ENCODE assay signal across 1 cellular context in genomic region chr12:57089259-57090245, GRCh38.
TF ChIP-seq lines count a peak whose summit lies in the region.

No MANE protein-coding gene starts in this region.

TF ChIP-seq in HepG2, 621 proteins besides CTCF, POLR2A, EP300 and RAD21 (continued from another document and continues in another):
- TF ChIP-seq PRDM15 (CRISPR knock-in tag; IDR thresholded peaks at IDR 0.05) (no peak), TBX2 (CRISPR knock-in tag; IDR thresholded peaks at IDR 0.05; ENCODE audit: borderline replicate concordance) (peak; percentile 24; the same call in 1 of the 2 replicates), ZNF251 (CRISPR knock-in tag; IDR thresholded peaks at IDR 0.05) (no peak), HCFC1 (IDR thresholded peaks at IDR 0.05; ENCODE audit: low read depth, low read length) (no peak), NR2C2 (CRISPR knock-in tag; IDR thresholded peaks at IDR 0.05; ENCODE audit: borderline replicate concordance) (no peak), NFYB (CRISPR knock-in tag; IDR thresholded peaks at IDR 0.05) (no peak), CAMTA2 (CRISPR knock-in tag; IDR thresholded peaks at IDR 0.05; ENCODE audit: borderline replicate concordance) (no peak), ZNF205 (CRISPR knock-in tag; IDR thresholded peaks at IDR 0.05) (no peak), FOXK2 (IDR thresholded peaks at IDR 0.05) (no peak), ZNF18 (CRISPR knock-in tag; IDR thresholded peaks at IDR 0.05; ENCODE audit: insufficient replicate concordance) (no peak), HNF4A (CRISPR knock-in tag; IDR thresholded peaks at IDR 0.05) (peak; percentile 38), MBD4 (IDR thresholded peaks at IDR 0.05; ENCODE audit: borderline replicate concordance, low read length) (no peak), AHDC1 (CRISPR knock-in tag; IDR thresholded peaks at IDR 0.05; ENCODE audit: borderline replicate concordance) (no peak), KDM3A (CRISPR knock-in tag; IDR thresholded peaks at IDR 0.05; ENCODE audit: low read depth) (no peak), ZSCAN9 (CRISPR knock-in tag; IDR thresholded peaks at IDR 0.05; ENCODE audit: borderline replicate concordance) (no peak), SATB2 (CRISPR knock-in tag; IDR thresholded peaks at IDR 0.05) (no peak), CHD4 (IDR thresholded peaks at IDR 0.05; ENCODE audit: borderline replicate concordance, low read length) (no peak), ATM (IDR thresholded peaks at IDR 0.05; ENCODE audit: borderline replicate concordance) (no peak), ATF1 (CRISPR knock-in tag; IDR thresholded peaks at IDR 0.05) (no peak), RARA (CRISPR knock-in tag; IDR thresholded peaks at IDR 0.05) (peak; percentile 8; the same call in 1 of the 2 replicates), SALL1 (CRISPR knock-in tag; IDR thresholded peaks at IDR 0.05) (no peak), NR0B2 (CRISPR knock-in tag; IDR thresholded peaks at IDR 0.05) (no peak), BCL3 (CRISPR knock-in tag; IDR thresholded peaks at IDR 0.05) (no peak), WIZ (CRISPR knock-in tag; IDR thresholded peaks at IDR 0.05) (no peak), SRSF9 (IDR thresholded peaks at IDR 0.05; ENCODE audit: borderline replicate concordance, insufficient read depth, low read depth, low read length, poor library complexity, severe bottlenecking) (no peak), ZFY (CRISPR knock-in tag; IDR thresholded peaks at IDR 0.05) (peak; percentile 52), PAX8 (CRISPR knock-in tag; IDR thresholded peaks at IDR 0.05; ENCODE audit: borderline replicate concordance) (no peak), PHF21A (CRISPR knock-in tag; IDR thresholded peaks at IDR 0.05) (no peak), ZSCAN20 (CRISPR knock-in tag; IDR thresholded peaks at IDR 0.05; ENCODE audit: borderline replicate concordance) (no peak), BCL6 (CRISPR knock-in tag; IDR thresholded peaks at IDR 0.05) (no peak), ASH2L (IDR thresholded peaks at IDR 0.05; ENCODE audit: insufficient read length, low read depth, low read length) (no peak), ZNF343 (CRISPR knock-in tag; IDR thresholded peaks at IDR 0.05) (no peak), ZSCAN25 (CRISPR knock-in tag; IDR thresholded peaks at IDR 0.05) (no peak)
- TF ChIP-seq, protein P1, sequence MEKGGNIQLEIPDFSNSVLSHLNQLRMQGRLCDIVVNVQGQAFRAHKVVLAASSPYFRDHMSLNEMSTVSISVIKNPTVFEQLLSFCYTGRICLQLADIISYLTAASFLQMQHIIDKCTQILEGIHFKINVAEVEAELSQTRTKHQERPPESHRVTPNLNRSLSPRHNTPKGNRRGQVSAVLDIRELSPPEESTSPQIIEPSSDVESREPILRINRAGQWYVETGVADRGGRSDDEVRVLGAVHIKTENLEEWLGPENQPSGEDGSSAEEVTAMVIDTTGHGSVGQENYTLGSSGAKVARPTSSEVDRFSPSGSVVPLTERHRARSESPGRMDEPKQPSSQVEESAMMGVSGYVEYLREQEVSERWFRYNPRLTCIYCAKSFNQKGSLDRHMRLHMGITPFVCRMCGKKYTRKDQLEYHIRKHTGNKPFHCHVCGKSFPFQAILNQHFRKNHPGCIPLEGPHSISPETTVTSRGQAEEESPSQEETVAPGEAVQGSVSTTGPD (CRISPR knock-in tag; IDR thresholded peaks at IDR 0.05) = no peak
- TF ChIP-seq, protein P2, sequence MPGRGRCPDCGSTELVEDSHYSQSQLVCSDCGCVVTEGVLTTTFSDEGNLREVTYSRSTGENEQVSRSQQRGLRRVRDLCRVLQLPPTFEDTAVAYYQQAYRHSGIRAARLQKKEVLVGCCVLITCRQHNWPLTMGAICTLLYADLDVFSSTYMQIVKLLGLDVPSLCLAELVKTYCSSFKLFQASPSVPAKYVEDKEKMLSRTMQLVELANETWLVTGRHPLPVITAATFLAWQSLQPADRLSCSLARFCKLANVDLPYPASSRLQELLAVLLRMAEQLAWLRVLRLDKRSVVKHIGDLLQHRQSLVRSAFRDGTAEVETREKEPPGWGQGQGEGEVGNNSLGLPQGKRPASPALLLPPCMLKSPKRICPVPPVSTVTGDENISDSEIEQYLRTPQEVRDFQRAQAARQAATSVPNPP (CRISPR knock-in tag; IDR thresholded peaks at IDR 0.05) = no peak
- TF ChIP-seq, protein P3, sequence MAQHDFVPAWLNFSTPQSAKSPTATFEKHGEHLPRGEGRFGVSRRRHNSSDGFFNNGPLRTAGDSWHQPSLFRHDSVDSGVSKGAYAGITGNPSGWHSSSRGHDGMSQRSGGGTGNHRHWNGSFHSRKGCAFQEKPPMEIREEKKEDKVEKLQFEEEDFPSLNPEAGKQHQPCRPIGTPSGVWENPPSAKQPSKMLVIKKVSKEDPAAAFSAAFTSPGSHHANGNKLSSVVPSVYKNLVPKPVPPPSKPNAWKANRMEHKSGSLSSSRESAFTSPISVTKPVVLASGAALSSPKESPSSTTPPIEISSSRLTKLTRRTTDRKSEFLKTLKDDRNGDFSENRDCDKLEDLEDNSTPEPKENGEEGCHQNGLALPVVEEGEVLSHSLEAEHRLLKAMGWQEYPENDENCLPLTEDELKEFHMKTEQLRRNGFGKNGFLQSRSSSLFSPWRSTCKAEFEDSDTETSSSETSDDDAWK (CRISPR knock-in tag; IDR thresholded peaks at IDR 0.05) = no peak
- TF ChIP-seq, protein P4, sequence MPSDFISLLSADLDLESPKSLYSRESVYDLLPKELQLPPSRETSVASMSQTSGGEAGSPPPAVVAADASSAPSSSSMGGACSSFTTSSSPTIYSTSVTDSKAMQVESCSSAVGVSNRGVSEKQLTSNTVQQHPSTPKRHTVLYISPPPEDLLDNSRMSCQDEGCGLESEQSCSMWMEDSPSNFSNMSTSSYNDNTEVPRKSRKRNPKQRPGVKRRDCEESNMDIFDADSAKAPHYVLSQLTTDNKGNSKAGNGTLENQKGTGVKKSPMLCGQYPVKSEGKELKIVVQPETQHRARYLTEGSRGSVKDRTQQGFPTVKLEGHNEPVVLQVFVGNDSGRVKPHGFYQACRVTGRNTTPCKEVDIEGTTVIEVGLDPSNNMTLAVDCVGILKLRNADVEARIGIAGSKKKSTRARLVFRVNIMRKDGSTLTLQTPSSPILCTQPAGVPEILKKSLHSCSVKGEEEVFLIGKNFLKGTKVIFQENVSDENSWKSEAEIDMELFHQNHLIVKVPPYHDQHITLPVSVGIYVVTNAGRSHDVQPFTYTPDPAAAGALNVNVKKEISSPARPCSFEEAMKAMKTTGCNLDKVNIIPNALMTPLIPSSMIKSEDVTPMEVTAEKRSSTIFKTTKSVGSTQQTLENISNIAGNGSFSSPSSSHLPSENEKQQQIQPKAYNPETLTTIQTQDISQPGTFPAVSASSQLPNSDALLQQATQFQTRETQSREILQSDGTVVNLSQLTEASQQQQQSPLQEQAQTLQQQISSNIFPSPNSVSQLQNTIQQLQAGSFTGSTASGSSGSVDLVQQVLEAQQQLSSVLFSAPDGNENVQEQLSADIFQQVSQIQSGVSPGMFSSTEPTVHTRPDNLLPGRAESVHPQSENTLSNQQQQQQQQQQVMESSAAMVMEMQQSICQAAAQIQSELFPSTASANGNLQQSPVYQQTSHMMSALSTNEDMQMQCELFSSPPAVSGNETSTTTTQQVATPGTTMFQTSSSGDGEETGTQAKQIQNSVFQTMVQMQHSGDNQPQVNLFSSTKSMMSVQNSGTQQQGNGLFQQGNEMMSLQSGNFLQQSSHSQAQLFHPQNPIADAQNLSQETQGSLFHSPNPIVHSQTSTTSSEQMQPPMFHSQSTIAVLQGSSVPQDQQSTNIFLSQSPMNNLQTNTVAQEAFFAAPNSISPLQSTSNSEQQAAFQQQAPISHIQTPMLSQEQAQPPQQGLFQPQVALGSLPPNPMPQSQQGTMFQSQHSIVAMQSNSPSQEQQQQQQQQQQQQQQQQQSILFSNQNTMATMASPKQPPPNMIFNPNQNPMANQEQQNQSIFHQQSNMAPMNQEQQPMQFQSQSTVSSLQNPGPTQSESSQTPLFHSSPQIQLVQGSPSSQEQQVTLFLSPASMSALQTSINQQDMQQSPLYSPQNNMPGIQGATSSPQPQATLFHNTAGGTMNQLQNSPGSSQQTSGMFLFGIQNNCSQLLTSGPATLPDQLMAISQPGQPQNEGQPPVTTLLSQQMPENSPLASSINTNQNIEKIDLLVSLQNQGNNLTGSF (CRISPR knock-in tag; IDR thresholded peaks at IDR 0.05) = no peak
- TF ChIP-seq, protein P5, sequence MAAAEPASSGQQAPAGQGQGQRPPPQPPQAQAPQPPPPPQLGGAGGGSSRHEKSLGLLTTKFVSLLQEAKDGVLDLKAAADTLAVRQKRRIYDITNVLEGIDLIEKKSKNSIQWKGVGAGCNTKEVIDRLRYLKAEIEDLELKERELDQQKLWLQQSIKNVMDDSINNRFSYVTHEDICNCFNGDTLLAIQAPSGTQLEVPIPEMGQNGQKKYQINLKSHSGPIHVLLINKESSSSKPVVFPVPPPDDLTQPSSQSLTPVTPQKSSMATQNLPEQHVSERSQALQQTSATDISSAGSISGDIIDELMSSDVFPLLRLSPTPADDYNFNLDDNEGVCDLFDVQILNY (CRISPR knock-in tag; conservative IDR thresholded peaks at IDR 0.05) = no peak
